Comparison of ENCODE assay signal across 17 cellular contexts in the genomic region with DNA sequence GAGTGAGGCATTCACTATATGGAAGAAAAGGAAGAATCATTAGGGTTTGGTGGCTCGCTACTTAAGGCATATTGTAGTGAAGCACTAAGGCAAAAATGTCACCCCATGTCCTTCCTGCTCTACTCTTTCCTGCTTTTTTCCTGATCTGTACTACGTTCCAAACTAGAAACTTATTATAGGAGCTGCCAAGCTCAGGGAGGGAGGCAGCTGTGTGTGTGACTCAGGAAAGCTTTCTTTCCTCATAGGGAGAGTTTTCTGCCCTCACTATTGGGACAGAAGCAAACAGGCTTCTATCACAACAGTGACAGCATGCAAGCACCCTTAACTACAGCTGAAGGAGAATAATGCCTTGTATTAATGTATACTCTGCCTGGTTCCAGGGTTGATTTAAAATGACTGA.
DNase-seq lines count a peak whose midpoint lies in the region; ATAC-seq and TF ChIP-seq lines count a peak whose summit lies in the region.
"Had no signal": no experiment of that assay in that cellular context is flagged by ENCODE, and none has a peak within 500 bp of the region (broad histone marks: within the 10 kb centered on the region; RNA-seq: fewer than 3 reads in every experiment).

No MANE protein-coding gene starts in this region.

- H3K27ac ChIP-seq in gastrocnemius medialis: no peak overlapping the region
- H3K27ac ChIP-seq: esophagus muscularis mucosa, ovary, tibial artery had no signal

- H3K27me3 ChIP-seq in gastrocnemius medialis: no peaks in the 10 kb centered on the region
- H3K27me3 ChIP-seq: esophagus muscularis mucosa, ovary, tibial artery had no signal

- H3K4me1 ChIP-seq in gastrocnemius medialis: no peaks in the 10 kb centered on the region
- H3K4me1 ChIP-seq: tibial artery had no signal

- intact Hi-C loops in left ventricle myocardium superior (cut with micrococcal nuclease) (no loop called here), gastrocnemius medialis (cut with DNase I; ENCODE audit: low total_unique reads) (no loop called here)

- H3K4me3 ChIP-seq in epithelial cell of esophagus (ENCODE audit: low read length) (no peak overlapping the region), gastrocnemius medialis (no peak overlapping the region)
- H3K4me3 ChIP-seq: esophagus muscularis mucosa, ovary, tibial artery had no signal

- TF ChIP-seq CTCF in epithelial cell of esophagus (IDR thresholded peaks at IDR 0.05; ENCODE audit: insufficient read depth, low read depth, low read length, missing control alignments) (no peak), gastrocnemius medialis (IDR thresholded peaks at IDR 0.05 in 4 of 5, conservative IDR thresholded peaks at IDR 0.05 in 1 of 5) (no peak)

- no peak for TF ChIP-seq POLR2A in gastrocnemius medialis (IDR thresholded peaks at IDR 0.05)

- in situ Hi-C loops in gastrocnemius medialis (cut with MboI; ENCODE audit: low sequenced_read_pairs in 4 of 4): no loop called here

- no peaks in the 10 kb centered on the region for H3K9me3 ChIP-seq in gastrocnemius medialis
- H3K9me3 ChIP-seq: esophagus muscularis mucosa, ovary, tibial artery had no signal

- DNase-seq in NCI-H69 (lab: John Stamatoyannopoulos, UW) (peak; percentile 24), epithelial cell of esophagus (ENCODE audit: low read depth) (peak; percentile 15), left ventricle myocardium superior (no peak), stromal cell of bone marrow (ENCODE audit: low read depth) (peak; percentile 23), T-helper 1 cell (no peak), gastrocnemius medialis (no peak)
- no peak for DNase-seq in effector CD4-positive, alpha-beta T cell
- DNase-seq: activated CD4-positive, alpha-beta T cell treated with anti-CD3 and anti-CD28 coated beads for 4 hours; NCI-H1105 treated with DMSO at 0.1 percent for 48 hours; NCI-H524; ovary; RPMI8226; stimulated activated naive B cell treated with anti-CD40 and anti-IgM and Interleukin-4, amounts not matched to agents 10 μg/mL and 1 μg/mL and 100 μg/mL, for 72 hours; SW 1271; tibial artery had no signal

- ATAC-seq in left ventricle myocardium superior (peak; percentile 52), gastrocnemius medialis (no peak)
- ATAC-seq: sciatic nerve; stimulated activated naive B cell treated with anti-CD40 and anti-IgM and Interleukin-4, amounts not matched to agents 10 μg/mL and 1 μg/mL and 100 μg/mL, for 72 hours had no signal

- H3K36me3 ChIP-seq in gastrocnemius medialis: no peaks in the 10 kb centered on the region
- H3K36me3 ChIP-seq: esophagus muscularis mucosa, ovary, tibial artery had no signal

Comparison
In these comparisons a context has a peak if more than half of its experiments do, and no peak if none do; other contexts are left out.
1. DNase-seq: peak in NCI-H69 (single experiment), epithelial cell of esophagus (single experiment) and stromal cell of bone marrow (single experiment); none in left ventricle myocardium superior (single experiment), effector CD4-positive, alpha-beta T cell (single experiment), T-helper 1 cell (0 of 5) and gastrocnemius medialis (0 of 2).